In genomic region chr3:131008326-131008725, GRCh38 we compare ENCODE assay signal across 34 cellular contexts.
"Had no signal": no experiment of that assay in that cellular context is flagged by ENCODE, and none has a peak within 500 bp of the region (broad histone marks: within the 10 kb centered on the region; RNA-seq: fewer than 3 reads in every experiment).

No MANE protein-coding gene starts in this region.

- DNase-seq: activated CD4-positive, alpha-beta T cell treated with anti-CD3 and anti-CD28 coated beads for 1 hour; activated CD4-positive, alpha-beta T cell treated with anti-CD3 and anti-CD28 coated beads for 48 hours; activated CD4-positive, CD25-positive, alpha-beta regulatory T cell; activated CD8-positive, alpha-beta memory T cell treated with anti-CD3 and anti-CD28 coated beads, Interleukin-2, amount 50 U/mL, for 4 hours; activated gamma-delta T cell; activated naive CD4-positive, alpha-beta T cell treated with Interleukin-2 at 50 U/mL for 16 hours; activated naive CD8-positive, alpha-beta T cell treated with anti-CD3 and anti-CD28 coated beads, Interleukin-2, amount 50 U/mL, for 24 hours; activated T-cell treated with anti-CD3 and anti-CD28 coated beads for 4 hours; activated T-cell treated with anti-CD3 and anti-CD28 coated beads, Interleukin-2, amount 50 U/mL, for 72 hours; anterior cingulate cortex; caudate nucleus; cerebellar nuclear complex; Karpas-422; NCI-H1048; NCI-H1105 treated with DMSO at 0.1 percent for 48 hours; NCI-H1436; NCI-H1694; NCI-H1930; NCI-H2081 treated with DMSO at 0.1 percent for 48 hours; NCI-H226; NCI-H526; NCI-H748 treated with DMSO at 0.1 percent for 48 hours; NK-92 treated with Interleukin-12 subunit alpha and Interleukin-12 subunit beta, amount 100 ng/mL, for 24 hours; PC-9; SIG-M5; T-cell; T-helper 2 cell; T-helper 9 cell; WERI-Rb-1 had no signal

- ATAC-seq: activated naive CD8-positive, alpha-beta T cell treated with anti-CD3 and anti-CD28 coated beads, Interleukin-2, amount 50 U/mL, for 24 hours; activated T-cell treated with anti-CD3 and anti-CD28 coated beads, Interleukin-2, amount 50 U/mL, for 72 hours; Right ventricle myocardium inferior; SK-N-SH treated with all-trans-retinoic acid at 6 μM for 48 hours; T-cell had no signal

- H3K4me3 Mint-ChIP-seq: activated naive CD8-positive, alpha-beta T cell; activated naive CD8-positive, alpha-beta T cell treated with anti-CD3 and anti-CD28 coated beads, Interleukin-2, amount 50 U/mL, for 24 hours; activated T-cell treated with anti-CD3 and anti-CD28 coated beads, Interleukin-2, amount 50 U/mL, for 72 hours; brain; T-cell had no signal

- H3K27me3 Mint-ChIP-seq: activated naive CD8-positive, alpha-beta T cell; activated naive CD8-positive, alpha-beta T cell treated with anti-CD3 and anti-CD28 coated beads, Interleukin-2, amount 50 U/mL, for 24 hours; brain; T-cell had no signal

- H3K4me1 Mint-ChIP-seq: brain had no signal

- H3K9me3 Mint-ChIP-seq: activated naive CD8-positive, alpha-beta T cell treated with anti-CD3 and anti-CD28 coated beads, Interleukin-2, amount 50 U/mL, for 24 hours; activated T-cell treated with anti-CD3 and anti-CD28 coated beads, Interleukin-2, amount 50 U/mL, for 72 hours; activated T-helper 2 cell treated with anti-CD3 and anti-CD28 coated beads, Interferon-gamma antibody, Interleukin-2, Interleukin-4, amounts not matched to agents 10 μg/mL and 5 μg/mL and 100 μg/mL, durations not matched to agents 14 hours and 24 hours and 36 hours; brain; T-cell had no signal

- H3K27ac Mint-ChIP-seq: activated T-helper 2 cell treated with anti-CD3 and anti-CD28 coated beads, Interferon-gamma antibody, Interleukin-2, Interleukin-4, amounts not matched to agents 10 μg/mL and 5 μg/mL and 100 μg/mL, durations not matched to agents 14 hours and 24 hours and 36 hours; brain had no signal
